Comparison of ENCODE assay signal across 22 cellular contexts in the genomic region with DNA sequence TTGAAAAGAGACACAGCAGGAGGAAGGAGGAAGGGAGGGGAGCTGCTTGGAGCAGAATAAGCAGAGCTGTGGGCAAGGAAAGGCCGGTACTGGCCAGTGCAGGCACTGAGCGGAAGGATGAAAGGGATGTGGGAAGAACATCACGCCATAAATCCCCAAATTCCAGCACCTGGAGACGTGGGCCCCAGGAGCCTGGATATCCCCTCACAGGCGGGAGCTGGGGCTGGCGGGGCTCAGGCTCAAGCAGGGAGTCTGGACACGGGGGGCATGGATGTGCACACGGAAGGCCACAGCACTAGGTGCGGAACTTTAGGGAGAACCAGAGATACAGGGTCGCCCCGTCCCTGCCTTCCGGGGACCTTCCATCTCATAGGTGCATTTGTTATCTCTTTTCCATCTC.
"Had no signal": no experiment of that assay in that cellular context is flagged by ENCODE, and none has a peak within 500 bp of the region (broad histone marks: within the 10 kb centered on the region; RNA-seq: fewer than 3 reads in every experiment).

No MANE protein-coding gene starts in this region.

- H3K4me2 ChIP-seq: hepatocyte had no signal

- H3K9me3 Mint-ChIP-seq: effector memory CD8-positive, alpha-beta T cell; endodermal cell; immature natural killer cell had no signal

- H3K4me1 ChIP-seq: colonic mucosa, foreskin keratinocyte, heart left ventricle, left lung, lower lobe of right lung had no signal

- H3K4me3 ChIP-seq: colonic mucosa, gastroesophageal sphincter, heart left ventricle, hepatocyte, left lung, lower lobe of right lung had no signal

- H3K9me3 ChIP-seq: colonic mucosa had no signal

- H2AFZ ChIP-seq: hepatocyte had no signal

- ATAC-seq: effector memory CD8-positive, alpha-beta T cell; esophagus mucosa; foreskin keratinocyte; gastroesophageal sphincter; heart left ventricle; left cardiac atrium; left lung; left ventricle myocardium superior; lower lobe of right lung; naive thymus-derived CD4-positive, alpha-beta T cell had no signal

- H3K4me1 Mint-ChIP-seq: endodermal cell, immature natural killer cell had no signal

- DNase-seq: colonic mucosa; cortex of kidney; effector CD8-positive, alpha-beta T cell; effector memory CD8-positive, alpha-beta T cell; endodermal cell; erythroblast; foreskin keratinocyte; heart left ventricle; hypothalamus; immature natural killer cell; left cardiac atrium; left lung; left ventricle myocardium superior; lower lobe of right lung; mesenchymal stem cell; naive thymus-derived CD4-positive, alpha-beta T cell had no signal

- H3K27ac Mint-ChIP-seq: dendritic cell treated with granulocyte-macrophage colony-stimulating factor and Interleukin-4, amounts not matched to agents 40 ng/mL and 50 ng/mL, for 4 days; effector memory CD8-positive, alpha-beta T cell; endodermal cell; immature natural killer cell; mesothelial cell of epicardium; naive thymus-derived CD4-positive, alpha-beta T cell had no signal

- H3K27me3 ChIP-seq: colonic mucosa, foreskin keratinocyte, gastroesophageal sphincter, heart left ventricle, hepatocyte, left lung had no signal

- H3K27ac ChIP-seq: colonic mucosa, epithelial cell of prostate, foreskin keratinocyte, gastroesophageal sphincter, heart left ventricle, hepatocyte, left lung, lower lobe of right lung had no signal

- H3K79me2 ChIP-seq: hepatocyte had no signal

- H3K27me3 Mint-ChIP-seq: dendritic cell treated with granulocyte-macrophage colony-stimulating factor and Interleukin-4, amounts not matched to agents 40 ng/mL and 50 ng/mL, for 4 days had no signal

- H3K36me3 ChIP-seq: colonic mucosa, gastroesophageal sphincter, heart left ventricle, left lung, lower lobe of right lung had no signal

- H3K36me3 Mint-ChIP-seq: mesothelial cell of epicardium had no signal

- H3K4me3 Mint-ChIP-seq: dendritic cell treated with granulocyte-macrophage colony-stimulating factor and Interleukin-4, amounts not matched to agents 40 ng/mL and 50 ng/mL, for 4 days; effector memory CD8-positive, alpha-beta T cell; endodermal cell; immature natural killer cell; mesothelial cell of epicardium; naive thymus-derived CD4-positive, alpha-beta T cell had no signal
